21 cellular contexts compared by ENCODE assay signal in the genomic region with DNA sequence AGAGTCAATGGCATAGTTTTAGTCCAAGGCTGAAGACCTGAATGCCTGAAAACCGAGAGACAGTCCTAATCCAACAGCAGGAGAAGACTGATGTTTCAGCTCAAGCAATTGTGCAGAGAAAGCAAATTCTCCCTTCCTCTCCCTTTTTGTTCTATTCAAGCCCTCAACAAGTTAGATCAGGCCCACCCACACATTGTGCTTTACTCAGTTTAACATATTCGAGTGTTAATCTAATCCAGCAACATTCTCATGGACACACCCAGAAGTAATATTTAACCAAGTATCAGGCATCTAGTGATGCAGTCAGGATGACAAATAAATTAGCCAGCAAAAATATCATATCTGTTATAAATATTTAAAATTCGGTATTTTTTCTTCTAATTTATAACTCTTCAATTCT.
A peak's percentile ranks its signal among the peaks of the same experiment; 100 is the strongest.
DNase-seq lines count a peak whose midpoint lies in the region; ATAC-seq, FAIRE-seq and TF ChIP-seq lines count a peak whose summit lies in the region.
"Had no signal": no experiment of that assay in that cellular context is flagged by ENCODE, and none has a peak within 500 bp of the region (broad histone marks: within the 10 kb centered on the region; RNA-seq: fewer than 3 reads in every experiment).

No MANE protein-coding gene starts in this region.

- no peak for ATAC-seq in K562
- no peak for ATAC-seq in foreskin keratinocyte
- ATAC-seq: GM12878, HCT116 had no signal

- H3K4me3 ChIP-seq in K562 = no peak overlapping the region
- H3K4me3 ChIP-seq: GM12878, GM23248 had no signal

- H3K4me2 ChIP-seq in H9 (ENCODE audit: insufficient read depth, insufficient read length, low read length) (no peak overlapping the region), K562 (ENCODE audit: insufficient read depth, low read length) (no peak overlapping the region)

- TF ChIP-seq CTCF in H9 (conservative IDR thresholded peaks at IDR 0.05) (no peak), K562 (IDR thresholded peaks at IDR 0.05 in 2 of 3, conservative IDR thresholded peaks at IDR 0.05 in 1 of 3; ENCODE audit: insufficient read depth in 2 of 3, low read depth in 1 of 3, low read length in 3 of 3) (no peak), foreskin keratinocyte (conservative IDR thresholded peaks at IDR 0.05) (no peak), osteocyte (IDR thresholded peaks at IDR 0.05) (no peak), GM10248 (IDR thresholded peaks at IDR 0.05; ENCODE audit: control extremely low read depth, extremely low read depth, low read depth, missing control alignments) (no peak)

- H3K27me3 ChIP-seq in H9 (ENCODE audit: insufficient read depth, low read length) (no peaks in the 10 kb centered on the region), K562 (ENCODE audit: control insufficient read depth in 2 of 2, insufficient read depth in 2 of 2, low read length in 2 of 2) (no peaks in the 10 kb centered on the region), foreskin keratinocyte (no peaks in the 10 kb centered on the region)
- H3K27me3 ChIP-seq: BE2C had no signal

- in situ Hi-C loops in K562 (cut with MboI) = no loop called here
- in situ Hi-C loops in ACHN (cut with HindIII; ENCODE audit: low pct_ligation_motif_present, low pct_unique_long_range_greater_than_20kb, low sequenced_read_pairs) = no loop called here

- H4K20me1 ChIP-seq in H9 (ENCODE audit: control insufficient read depth, insufficient read depth, insufficient read length) (no peaks in the 10 kb centered on the region), K562 (replicated peaks; ENCODE audit: control insufficient read depth, insufficient read depth, low read length) (no peaks in the 10 kb centered on the region)

- H2BK120ac ChIP-seq in H9 (ENCODE audit: low read depth, low read length, poor library complexity, severe bottlenecking) = no peak overlapping the region

- no TSS peak for BruUV-seq in K562 (replicated peaks; lab: Mats Ljungman, UMichigan)

- WGBS in H9 (ENCODE audit: extremely low coverage, insufficient read length, low lambda C conversion rate) = 100% methylated on average over 1 of the region's 3 CpGs
- 5% methylated on average over 3 of the region's 3 CpGs for WGBS in K562 (ENCODE audit: insufficient coverage, low coverage, missing lambda C conversion rate)

- H2BK5ac ChIP-seq in H9 (ENCODE audit: insufficient read length, low read length) = no peak overlapping the region

- no peak overlapping the region for H4K5ac ChIP-seq in H9 (ENCODE audit: insufficient read length, low read depth, low read length)

- CTCF ChIA-PET in K562 (lab: Yijun Ruan, JAX; ENCODE audit: low intra/inter-chr PET ratio) (no interaction called here), GM10248 (lab: Yijun Ruan, JAX) (no interaction called here)

- no peak overlapping the region for H3K4me3 Mint-ChIP-seq in H9
- H3K4me3 Mint-ChIP-seq in osteocyte (ENCODE audit: unreplicated experiment) = no peak overlapping the region
- no peak overlapping the region for H3K4me3 Mint-ChIP-seq in activated CD4-positive, alpha-beta T cell treated with anti-CD3 and anti-CD28 coated beads, Interleukin-2, amount 10 ng/mL, durations not matched to agents 24 days and 14 days
- H3K4me3 Mint-ChIP-seq: CD4-positive, CD25-positive, alpha-beta regulatory T cell; IgD-negative memory B cell had no signal

- H4K91ac ChIP-seq in H9 (ENCODE audit: insufficient read length, low read depth, low read length) = no peak overlapping the region

- H3K36me3 Mint-ChIP-seq in H9 (ENCODE audit: insufficient read depth in 1 of 3, low read depth in 3 of 3) = peaks cover 5 to 6% (median 6%) of the 10 kb centered on the region in 3 experiments; a peak in 6 of 7 replicates
- H3K36me3 Mint-ChIP-seq in osteocyte (ENCODE audit: unreplicated experiment) = peaks cover 3% of the 10 kb centered on the region
- no peaks in the 10 kb centered on the region for H3K36me3 Mint-ChIP-seq in activated CD4-positive, alpha-beta T cell treated with anti-CD3 and anti-CD28 coated beads, Interleukin-2, amount 10 ng/mL, durations not matched to agents 24 days and 14 days (ENCODE audit: low read depth)
- H3K36me3 Mint-ChIP-seq: CD4-positive, CD25-positive, alpha-beta regulatory T cell; IgD-negative memory B cell had no signal

- intact Hi-C loops in K562 (cut with micrococcal nuclease) = no loop called here
- intact Hi-C loops in activated CD4-positive, alpha-beta T cell treated with anti-CD3 and anti-CD28 coated beads, Interleukin-2, amount 10 ng/mL, durations not matched to agents 24 days and 14 days (cut with micrococcal nuclease) = no loop called here

- H3K27me3 Mint-ChIP-seq in H9 (ENCODE audit: low read depth) (no peaks in the 10 kb centered on the region), osteocyte (ENCODE audit: unreplicated experiment) (no peaks in the 10 kb centered on the region)
- no peaks in the 10 kb centered on the region for H3K27me3 Mint-ChIP-seq in activated CD4-positive, alpha-beta T cell treated with anti-CD3 and anti-CD28 coated beads, Interleukin-2, amount 10 ng/mL, durations not matched to agents 24 days and 14 days
- H3K27me3 Mint-ChIP-seq: CD4-positive, CD25-positive, alpha-beta regulatory T cell; IgD-negative memory B cell had no signal

- no peak overlapping the region for H4K8ac ChIP-seq in H9 (replicated peaks; ENCODE audit: insufficient read length, low read depth, low read length)

- H3K27ac ChIP-seq in H9 (ENCODE audit: insufficient read length, low read depth, low read length) (no peak overlapping the region), K562 (ENCODE audit: extremely low read depth, low read depth, low read length) (no peak overlapping the region), foreskin keratinocyte (no peak overlapping the region)
- H3K27ac ChIP-seq: GM23248 had no signal

- no peaks in the 10 kb centered on the region for H3K36me3 ChIP-seq in K562 (ENCODE audit: control insufficient read depth, insufficient read depth, low read length)
- H3K36me3 ChIP-seq: BE2C had no signal

- H3K79me2 ChIP-seq in H9 (ENCODE audit: insufficient read depth, low read length) = no peaks in the 10 kb centered on the region
- no peaks in the 10 kb centered on the region for H3K79me2 ChIP-seq in K562 (ENCODE audit: control insufficient read depth, insufficient read depth, low read length)

- H3K56ac ChIP-seq in H9 (ENCODE audit: insufficient read length, low read depth, low read length) = no peak overlapping the region

- H3K9me1 ChIP-seq in K562 (ENCODE audit: control insufficient read depth, insufficient read depth, low read length) = no peaks in the 10 kb centered on the region

- H2BK15ac ChIP-seq in H9 (ENCODE audit: low read depth, low read length) = no peak overlapping the region

- no peak for FAIRE-seq in K562 (lab: Jason Lieb, UNC)
- FAIRE-seq: GM12878, HTR-8/SVneo had no signal

- H2AFZ ChIP-seq in H9 (ENCODE audit: low read length) = no peak overlapping the region
- no peak overlapping the region for H2AFZ ChIP-seq in K562 (ENCODE audit: low read depth, low read length)
- H2AFZ ChIP-seq: GM23248 had no signal

- H3K4me1 Mint-ChIP-seq in H9 (peaks cover 10 to 14% of the 10 kb centered on the region in 2 experiments), osteocyte (ENCODE audit: unreplicated experiment) (peaks cover 53% of the 10 kb centered on the region)
- H3K4me1 Mint-ChIP-seq in activated CD4-positive, alpha-beta T cell treated with anti-CD3 and anti-CD28 coated beads, Interleukin-2, amount 10 ng/mL, durations not matched to agents 24 days and 14 days = no peaks in the 10 kb centered on the region
- H3K4me1 Mint-ChIP-seq: CD4-positive, CD25-positive, alpha-beta regulatory T cell; IgD-negative memory B cell had no signal

- H3K9ac ChIP-seq in H9 (ENCODE audit: extremely low read depth, insufficient read length, low read length) = no peak overlapping the region
- H3K9ac ChIP-seq in K562 (ENCODE audit: insufficient read depth in 1 of 2, low read depth in 2 of 2, low read length in 2 of 2) = no peak overlapping the region
- H3K9ac ChIP-seq: GM23248 had no signal

- DNase-seq in H9 (no peak), K562 (ENCODE audit: extremely low read depth in 1 of 4, low spot score in 3 of 4) (no peak), foreskin keratinocyte (peak; percentile 3 to 26), osteocyte (ENCODE audit: extremely low spot score, unreplicated experiment) (no peak), foreskin melanocyte (no peak), GM10248 (ENCODE audit: extremely low spot score) (no peak), ACHN (no peak)
- DNase-seq in activated CD4-positive, alpha-beta T cell treated with anti-CD3 and anti-CD28 coated beads, Interleukin-2, amount 10 ng/mL, durations not matched to agents 24 days and 14 days = no peak
- DNase-seq: BE2C; C1 segment of cervical spinal cord; Caco-2; CD4-positive, CD25-positive, alpha-beta regulatory T cell; DMS153; DMS79; GF-D8; GM23248; KG1 had no signal

- no peak overlapping the region for H3K14ac ChIP-seq in H9 (ENCODE audit: insufficient read depth, low read length)

- no peak for TF ChIP-seq RAD21 in K562 (CRISPR knock-in tag; conservative IDR thresholded peaks at IDR 0.05 in 1 of 2, IDR thresholded peaks at IDR 0.05 in 1 of 2)

- POLR2A ChIA-PET in K562 (lab: Yijun Ruan, JAX) = interaction anchor here (0.7 kb wide), 1 partner anchor 30 kb away, joined by 3 read pairs; no protein-coding TSS in a partner anchor
- POLR2A ChIA-PET in GM10248 (lab: Yijun Ruan, JAX) = no interaction called here

- no peak overlapping the region for H3T11ph ChIP-seq in H9 (ENCODE audit: low read length)

- no peak overlapping the region for H3K23ac ChIP-seq in H9 (ENCODE audit: insufficient read length, low read depth, low read length)

- TF ChIP-seq POLR2A in K562 (conservative IDR thresholded peaks at IDR 0.05) = no peak

- no peak overlapping the region for H3K4ac ChIP-seq in H9 (ENCODE audit: low read depth, low read length)

- H3K9me3 Mint-ChIP-seq in H9 (peaks cover 4 to 11% of the 10 kb centered on the region in 2 experiments), osteocyte (ENCODE audit: unreplicated experiment) (peaks cover 5% of the 10 kb centered on the region)
- peaks cover 4% of the 10 kb centered on the region for H3K9me3 Mint-ChIP-seq in activated CD4-positive, alpha-beta T cell treated with anti-CD3 and anti-CD28 coated beads, Interleukin-2, amount 10 ng/mL, durations not matched to agents 24 days and 14 days

- no peak overlapping the region for H3K27ac Mint-ChIP-seq in H9
- H3K27ac Mint-ChIP-seq in osteocyte (ENCODE audit: unreplicated experiment) = peak overlapping the region; percentile 56
- H3K27ac Mint-ChIP-seq in activated CD4-positive, alpha-beta T cell treated with anti-CD3 and anti-CD28 coated beads, Interleukin-2, amount 10 ng/mL, durations not matched to agents 24 days and 14 days = no peak overlapping the region
- H3K27ac Mint-ChIP-seq: CD4-positive, CD25-positive, alpha-beta regulatory T cell; IgD-negative memory B cell had no signal

- peak overlapping the region; percentile 60 for H2BK20ac ChIP-seq in H9 (ENCODE audit: low read depth, low read length, poor library complexity, severe bottlenecking)

- no peak overlapping the region for H2AK5ac ChIP-seq in H9 (ENCODE audit: insufficient read length, low read length)

- no peak for TF ChIP-seq EP300 in K562 (IDR thresholded peaks at IDR 0.05; ENCODE audit: low read length)

- no peak overlapping the region for H2BK12ac ChIP-seq in H9 (ENCODE audit: insufficient read length, low read depth, low read length)

- no peaks in the 10 kb centered on the region for H3K79me1 ChIP-seq in H9 (ENCODE audit: insufficient read depth, low read depth, low read length, poor library complexity, severe bottlenecking)

- H3K18ac ChIP-seq in H9 (ENCODE audit: insufficient read length, low read depth, low read length) = no peak overlapping the region

- 0 out of 2 replicates have a peak, but pooled peaks cover 3% of the 10 kb centered on the region for H3K4me1 ChIP-seq in H9 (ENCODE audit: insufficient read depth, low read length)
- H3K4me1 ChIP-seq in K562 (replicated peaks in 1 of 2; ENCODE audit: control insufficient read depth in 2 of 2, insufficient read depth in 2 of 2, low read length in 2 of 2) = no peaks in the 10 kb centered on the region
- H3K4me1 ChIP-seq in foreskin keratinocyte = peaks cover 20% of the 10 kb centered on the region

- H3K23me2 ChIP-seq in H9 (ENCODE audit: insufficient read length, low read depth, low read length, poor library complexity, severe bottlenecking) = no peaks in the 10 kb centered on the region

- no peaks in the 10 kb centered on the region for H3K9me3 ChIP-seq in H9 (ENCODE audit: control insufficient read depth, low read depth, low read length)
- peaks cover 2% of the 10 kb centered on the region; the same call in 1 of the 2 replicates for H3K9me3 ChIP-seq in K562 (replicated peaks; ENCODE audit: control insufficient read depth, insufficient read depth, low read depth, low read length)
- H3K9me3 ChIP-seq: BE2C, Caco-2 had no signal

Comparison
In these comparisons a context has a peak if more than half of its experiments do, and no peak if none do; other contexts are left out.
1. DNase-seq: peak in foreskin keratinocyte (2 of 2); none in H9 (single experiment), K562 (0 of 4), osteocyte (single experiment), foreskin melanocyte (single experiment), GM10248 (single experiment), activated CD4-positive, alpha-beta T cell treated with anti-CD3 and anti-CD28 coated beads, Interleukin-2, amount 10 ng/mL, durations not matched to agents 24 days and 14 days (single experiment) and ACHN (single experiment).